In genomic region chr1:26537951-26538352, GRCh38 we compare ENCODE assay signal across 8 cellular contexts. TPM values are rescaled to one million over a fixed set of nuclear protein-coding genes. Genes with fewer than 3 reads are reported as not detected.
DNase-seq lines count a peak whose midpoint lies in the region; ATAC-seq and TF ChIP-seq lines count a peak whose summit lies in the region.

No MANE protein-coding gene starts in this region.

- H3K27ac ChIP-seq in left lung, result peak overlapping the region in 1 of 2 donors; percentile 97

- H3K27ac Mint-ChIP-seq in activated T-helper 1 cell treated with anti-CD3 and anti-CD28 coated beads, Interleukin-12 subunit alpha, Interleukin-12 subunit beta, Interleukin-2, Interleukin-4 antibody, amounts not matched to agents 30 ng/mL and 10 ng/mL and 1 ng/mL, durations not matched to agents 14 hours and 24 hours and 36 hours, result peak overlapping the region; percentile 49

- H3K27me3 Mint-ChIP-seq in activated T-helper 1 cell treated with anti-CD3 and anti-CD28 coated beads, Interleukin-12 subunit alpha, Interleukin-12 subunit beta, Interleukin-2, Interleukin-4 antibody, amounts not matched to agents 30 ng/mL and 10 ng/mL and 1 ng/mL, durations not matched to agents 14 hours and 24 hours and 36 hours (ENCODE audit: insufficient read depth), result no peaks in the 10 kb centered on the region

- no peak overlapping the region for H3K4me3 Mint-ChIP-seq in activated T-helper 1 cell treated with anti-CD3 and anti-CD28 coated beads, Interleukin-12 subunit alpha, Interleukin-12 subunit beta, Interleukin-2, Interleukin-4 antibody, amounts not matched to agents 30 ng/mL and 10 ng/mL and 1 ng/mL, durations not matched to agents 14 hours and 24 hours and 36 hours

- DNase-seq in Caki2 (ENCODE audit: low read depth) (peak; percentile 47), HuH-7.5 (ENCODE audit: low spot score) (peak; percentile 45), left lung (peak in 1 of 2 donors; percentile 65)
- no peak for DNase-seq in activated T-helper 1 cell treated with anti-CD3 and anti-CD28 coated beads, Interleukin-12 subunit alpha, Interleukin-12 subunit beta, Interleukin-2, Interleukin-4 antibody, amounts not matched to agents 30 ng/mL and 10 ng/mL and 1 ng/mL, durations not matched to agents 14 hours and 24 hours and 36 hours (ENCODE audit: low spot score)
- DNase-seq in central memory CD4-positive, alpha-beta T cell, result no peak

- H3K9me3 Mint-ChIP-seq in activated T-helper 1 cell treated with anti-CD3 and anti-CD28 coated beads, Interleukin-12 subunit alpha, Interleukin-12 subunit beta, Interleukin-2, Interleukin-4 antibody, amounts not matched to agents 30 ng/mL and 10 ng/mL and 1 ng/mL, durations not matched to agents 14 hours and 24 hours and 36 hours, result no peaks in the 10 kb centered on the region

- H3K4me3 ChIP-seq in left lung, result no peak overlapping the region

- in situ Hi-C loops in Caki2 (cut with HindIII; ENCODE audit: low pct_unique_long_range_greater_than_20kb, low sequenced_read_pairs), result no loop called here

- H3K36me3 Mint-ChIP-seq in activated T-helper 1 cell treated with anti-CD3 and anti-CD28 coated beads, Interleukin-12 subunit alpha, Interleukin-12 subunit beta, Interleukin-2, Interleukin-4 antibody, amounts not matched to agents 30 ng/mL and 10 ng/mL and 1 ng/mL, durations not matched to agents 14 hours and 24 hours and 36 hours (ENCODE audit: low read depth), result peaks cover 18% of the 10 kb centered on the region

- intact Hi-C loops in activated T-helper 1 cell treated with anti-CD3 and anti-CD28 coated beads, Interleukin-12 subunit alpha, Interleukin-12 subunit beta, Interleukin-2, Interleukin-4 antibody, amounts not matched to agents 30 ng/mL and 10 ng/mL and 1 ng/mL, durations not matched to agents 14 hours and 24 hours and 36 hours (cut with micrococcal nuclease), result no loop called here
- intact Hi-C loops in left lung (cut with DNase I), result no loop called here

- ATAC-seq in left lung (peak; percentile 35), HG03354 (IDR thresholded peaks at IDR 0.05; ENCODE audit: poor library complexity, severe bottlenecking, unreplicated experiment) (no peak), HG02885 (IDR thresholded peaks at IDR 0.05; ENCODE audit: poor library complexity, unreplicated experiment) (no peak), HG03196 (IDR thresholded peaks at IDR 0.05; ENCODE audit: unreplicated experiment) (no peak)

- H3K27me3 ChIP-seq in left lung, result no peaks in the 10 kb centered on the region

- peaks cover 75% of the 10 kb centered on the region for H3K4me1 Mint-ChIP-seq in activated T-helper 1 cell treated with anti-CD3 and anti-CD28 coated beads, Interleukin-12 subunit alpha, Interleukin-12 subunit beta, Interleukin-2, Interleukin-4 antibody, amounts not matched to agents 30 ng/mL and 10 ng/mL and 1 ng/mL, durations not matched to agents 14 hours and 24 hours and 36 hours (ENCODE audit: low read depth)

- peaks cover 0 to 12% of the 10 kb centered on the region in 2 donors for H3K36me3 ChIP-seq in left lung

- TF ChIP-seq CTCF in left lung (IDR thresholded peaks at IDR 0.05), result no peak

- H3K9me3 ChIP-seq in left lung, result no peaks in the 10 kb centered on the region

- peaks cover 11 to 79% of the 10 kb centered on the region in 2 donors for H3K4me1 ChIP-seq in left lung

RNA-seq across cellular contexts. Expression of gene RPS6KA1, which starts 8.4 kb away (rescaled TPM):
- total RNA-seq in Caki2 (2014; rRNA removed; shearing (Covaris generic); ENCODE audit: low replicate concordance), result 37.8 and 68.1 TPM in 2 replicates
- 324 and 331 TPM in 2 replicates for total RNA-seq in activated T-helper 1 cell treated with anti-CD3 and anti-CD28 coated beads, Interleukin-12 subunit alpha, Interleukin-12 subunit beta, Interleukin-2, Interleukin-4 antibody, amounts not matched to agents 30 ng/mL and 10 ng/mL and 1 ng/mL, durations not matched to agents 14 hours and 24 hours and 36 hours
- total RNA-seq in left lung, result 100 to 1,000 TPM in 1 of 2 donors, 10 to 100 TPM in 1; 85.6 to 104 TPM

Comparison
In these comparisons a context has a peak if more than half of its experiments do, and no peak if none do; other contexts are left out.
1. DNase-seq: peak in Caki2 (single experiment) and HuH-7.5 (single experiment); none in activated T-helper 1 cell treated with anti-CD3 and anti-CD28 coated beads, Interleukin-12 subunit alpha, Interleukin-12 subunit beta, Interleukin-2, Interleukin-4 antibody, amounts not matched to agents 30 ng/mL and 10 ng/mL and 1 ng/mL, durations not matched to agents 14 hours and 24 hours and 36 hours (single experiment) and central memory CD4-positive, alpha-beta T cell (single experiment).